ENCODE assay signal across 11 cellular contexts in genomic region chr5:107217721-107218130, GRCh38.
DNase-seq lines count a peak whose midpoint lies in the region; ATAC-seq and TF ChIP-seq lines count a peak whose summit lies in the region.
"Had no signal": no experiment of that assay in that cellular context is flagged by ENCODE, and none has a peak within 500 bp of the region (broad histone marks: within the 10 kb centered on the region; RNA-seq: fewer than 3 reads in every experiment).

No MANE protein-coding gene starts in this region.

- POLR2A ChIA-PET in activated CD4-positive, alpha-beta memory T cell treated with anti-CD3 and anti-CD28 coated beads for 36 hours (lab: Charles Lee): no interaction called here

- intact Hi-C loops in activated CD4-positive, alpha-beta memory T cell treated with anti-CD3 and anti-CD28 coated beads for 36 hours (cut with micrococcal nuclease): no loop called here

- no peak for ATAC-seq in HG02571 (IDR thresholded peaks at IDR 0.05; ENCODE audit: unreplicated experiment)
- ATAC-seq: activated T-cell treated with anti-CD3 and anti-CD28 coated beads, Interleukin-2, amount 50 U/mL, for 72 hours had no signal

- H3K4me3 Mint-ChIP-seq in HFFc6 (no peak overlapping the region), glutamatergic neuron (ENCODE audit: unreplicated experiment) (no peak overlapping the region)
- H3K4me3 Mint-ChIP-seq in activated CD4-positive, alpha-beta memory T cell treated with anti-CD3 and anti-CD28 coated beads for 36 hours: no peak overlapping the region
- H3K4me3 Mint-ChIP-seq: activated T-cell treated with anti-CD3 and anti-CD28 coated beads, Interleukin-2, amount 50 U/mL, for 72 hours had no signal

- DNase-seq in NCI-H2081 (lab: John Stamatoyannopoulos, UW) (peak; percentile 3 to 4), NCI-H2081 treated with DMSO at 0.1 percent for 48 hours (lab: John Stamatoyannopoulos, UW) (no peak), epithelial cell of prostate (ENCODE audit: low read depth, low spot score) (peak; percentile 86), midbrain (lab: John Stamatoyannopoulos, UW) (peak; percentile 19), HFFc6 (no peak), glutamatergic neuron (no peak)
- no peak for DNase-seq in activated CD4-positive, alpha-beta memory T cell treated with anti-CD3 and anti-CD28 coated beads for 36 hours
- DNase-seq: activated T-cell treated with anti-CD3 and anti-CD28 coated beads, Interleukin-2, amount 50 U/mL, for 72 hours; retina had no signal

- TF ChIP-seq CTCF in HFFc6 (IDR thresholded peaks at IDR 0.05) (no peak), glutamatergic neuron (IDR thresholded peaks at IDR 0.05; ENCODE audit: partially characterized antibody, unreplicated experiment) (no peak)

- CTCF ChIA-PET in activated CD4-positive, alpha-beta memory T cell treated with anti-CD3 and anti-CD28 coated beads for 36 hours (lab: Charles Lee): interaction anchor here (0.6 kb wide), 1 partner anchor 13 kb away, joined by 3 read pairs; no protein-coding TSS in a partner anchor

- no peak overlapping the region for H3K27ac Mint-ChIP-seq in HFFc6
- H3K27ac Mint-ChIP-seq in activated CD4-positive, alpha-beta memory T cell treated with anti-CD3 and anti-CD28 coated beads for 36 hours: no peak overlapping the region
- H3K27ac Mint-ChIP-seq in glutamatergic neuron (ENCODE audit: unreplicated experiment): no peak overlapping the region
- H3K27ac Mint-ChIP-seq: activated T-cell treated with anti-CD3 and anti-CD28 coated beads, Interleukin-2, amount 50 U/mL, for 72 hours had no signal

- no peaks in the 10 kb centered on the region for H3K4me1 Mint-ChIP-seq in HFFc6 (ENCODE audit: low read depth)
- no peaks in the 10 kb centered on the region for H3K4me1 Mint-ChIP-seq in activated CD4-positive, alpha-beta memory T cell treated with anti-CD3 and anti-CD28 coated beads for 36 hours (ENCODE audit: low read depth)
- peaks cover 7% of the 10 kb centered on the region for H3K4me1 Mint-ChIP-seq in glutamatergic neuron (ENCODE audit: low read depth, unreplicated experiment)

- H3K36me3 Mint-ChIP-seq in HFFc6 (ENCODE audit: low read depth) (no peaks in the 10 kb centered on the region), glutamatergic neuron (ENCODE audit: unreplicated experiment) (no peaks in the 10 kb centered on the region)
- H3K36me3 Mint-ChIP-seq in activated CD4-positive, alpha-beta memory T cell treated with anti-CD3 and anti-CD28 coated beads for 36 hours: no peaks in the 10 kb centered on the region

- H3K9me3 Mint-ChIP-seq in HFFc6 (peaks cover 44% of the 10 kb centered on the region), glutamatergic neuron (ENCODE audit: unreplicated experiment) (no peaks in the 10 kb centered on the region)
- H3K9me3 Mint-ChIP-seq in activated CD4-positive, alpha-beta memory T cell treated with anti-CD3 and anti-CD28 coated beads for 36 hours: no peaks in the 10 kb centered on the region
- H3K9me3 Mint-ChIP-seq: activated T-cell treated with anti-CD3 and anti-CD28 coated beads, Interleukin-2, amount 50 U/mL, for 72 hours had no signal

- H3K27me3 Mint-ChIP-seq in HFFc6 (ENCODE audit: insufficient read depth): no peaks in the 10 kb centered on the region; the same call in 1 of the 2 replicates
- H3K27me3 Mint-ChIP-seq in activated CD4-positive, alpha-beta memory T cell treated with anti-CD3 and anti-CD28 coated beads for 36 hours: no peaks in the 10 kb centered on the region
- no peaks in the 10 kb centered on the region for H3K27me3 Mint-ChIP-seq in glutamatergic neuron (ENCODE audit: unreplicated experiment)

- peak overlapping the region; percentile 88 for H3K27ac ChIP-seq in epithelial cell of prostate
- H3K27ac ChIP-seq: 22Rv1 had no signal

Comparison
In these comparisons a context has a peak if more than half of its experiments do, and no peak if none do; other contexts are left out.
1. DNase-seq: peak in NCI-H2081 (2 of 2), epithelial cell of prostate (single experiment) and midbrain (single experiment); none in NCI-H2081 treated with DMSO at 0.1 percent for 48 hours (single experiment), HFFc6 (single experiment), activated CD4-positive, alpha-beta memory T cell treated with anti-CD3 and anti-CD28 coated beads for 36 hours (single experiment) and glutamatergic neuron (single experiment).